In genomic region chr3:188158731-188159355, GRCh38 we compare ENCODE assay signal across 12 cellular contexts. TPM values are rescaled to one million over a fixed set of nuclear protein-coding genes. Genes with fewer than 3 reads are reported as not detected.
DNase-seq lines count a peak whose midpoint lies in the region; ATAC-seq and TF ChIP-seq lines count a peak whose summit lies in the region.
"Had no signal": no experiment of that assay in that cellular context is flagged by ENCODE, and none has a peak within 500 bp of the region (broad histone marks: within the 10 kb centered on the region; RNA-seq: fewer than 3 reads in every experiment).

No MANE protein-coding gene starts in this region.

- no peak for ATAC-seq in gastroesophageal sphincter
- ATAC-seq in psoas muscle = peak in 3 of 4 donors; percentile 1 to 9 (median 3)
- no peak for ATAC-seq in GM21423 (IDR thresholded peaks at IDR 0.05; ENCODE audit: unreplicated experiment)
- ATAC-seq in activated CD8-positive, alpha-beta T cell treated with anti-CD3 and anti-CD28 coated beads, Interleukin-2, amount 10 ng/mL, durations not matched to agents 7 days and 5 days = no peak
- ATAC-seq in GM18873 (IDR thresholded peaks at IDR 0.05; ENCODE audit: low FRiP score, unreplicated experiment) = no peak

- H3K27me3 Mint-ChIP-seq in CD4-positive, alpha-beta memory T cell = no peaks in the 10 kb centered on the region
- H3K27me3 Mint-ChIP-seq in activated CD8-positive, alpha-beta T cell treated with anti-CD3 and anti-CD28 coated beads, Interleukin-2, amount 10 ng/mL, durations not matched to agents 7 days and 5 days (ENCODE audit: low read depth) = no peaks in the 10 kb centered on the region

- no peak overlapping the region for H2AFZ ChIP-seq in Loucy (ENCODE audit: low read length)

- H3K4me3 Mint-ChIP-seq in CD4-positive, alpha-beta memory T cell = peak overlapping the region in 5 of 8 donors; percentile 1 to 32 (median 27)
- no peak overlapping the region for H3K4me3 Mint-ChIP-seq in activated CD8-positive, alpha-beta T cell treated with anti-CD3 and anti-CD28 coated beads, Interleukin-2, amount 10 ng/mL, durations not matched to agents 7 days and 5 days

- 45 to 50% methylated on average over 6 to 7 of the region's 9 CpGs for WGBS in gastroesophageal sphincter (ENCODE audit: low coverage in 1 of 2), 2 donors
- 34 to 48% (median 36%) methylated on average over 9 of the region's 9 CpGs for WGBS in psoas muscle, 3 donors

- H3K27ac ChIP-seq in CD4-positive, alpha-beta memory T cell (ENCODE audit: low read depth, low read length) = no peak overlapping the region
- H3K27ac ChIP-seq in gastroesophageal sphincter = peak overlapping the region; percentile 88 to 100 (median 96)
- H3K27ac ChIP-seq in psoas muscle = peak overlapping the region; percentile 91
- H3K27ac ChIP-seq: SJSA1 had no signal

- peak overlapping the region; percentile 45 for H3K9ac ChIP-seq in Loucy (ENCODE audit: low read depth, low read length, poor library complexity, severe bottlenecking)

- peaks cover 5 to 6% of the 10 kb centered on the region in 2 donors for H3K36me3 Mint-ChIP-seq in CD4-positive, alpha-beta memory T cell
- peaks cover 54% of the 10 kb centered on the region for H3K36me3 Mint-ChIP-seq in activated CD8-positive, alpha-beta T cell treated with anti-CD3 and anti-CD28 coated beads, Interleukin-2, amount 10 ng/mL, durations not matched to agents 7 days and 5 days (ENCODE audit: low read depth)

- peak overlapping the region; percentile 95 for H3K4me2 ChIP-seq in Loucy (ENCODE audit: low read depth, low read length, poor library complexity, severe bottlenecking)

- H3K9me3 ChIP-seq in CD4-positive, alpha-beta memory T cell (ENCODE audit: control insufficient read depth in 1 of 2, low read length in 2 of 2) = no peaks in the 10 kb centered on the region
- H3K9me3 ChIP-seq in Loucy (ENCODE audit: insufficient read depth, low read depth, low read length) (no peaks in the 10 kb centered on the region), gastroesophageal sphincter (no peaks in the 10 kb centered on the region), psoas muscle (no peaks in the 10 kb centered on the region)
- H3K9me3 ChIP-seq: SJSA1 had no signal

- intact Hi-C loops in CD4-positive, alpha-beta memory T cell (cut with micrococcal nuclease) = loop anchor here (10.0 kb wide), 1 partner anchor 976 kb away; no protein-coding TSS in a partner anchor
- intact Hi-C loops in psoas muscle (cut with DNase I) = loop anchor here in 1 of 2 donors (5.0 to 10.0 kb wide), 4 partner anchors 106 to 796 kb away; no protein-coding TSS in a partner anchor

- no peaks in the 10 kb centered on the region for H3K9me2 ChIP-seq in Loucy (replicated peaks; ENCODE audit: low read depth, low read length)

- no peaks in the 10 kb centered on the region for H3K9me3 Mint-ChIP-seq in CD4-positive, alpha-beta memory T cell
- H3K9me3 Mint-ChIP-seq in activated CD8-positive, alpha-beta T cell treated with anti-CD3 and anti-CD28 coated beads, Interleukin-2, amount 10 ng/mL, durations not matched to agents 7 days and 5 days (ENCODE audit: insufficient read depth) = no peaks in the 10 kb centered on the region

- peaks cover 85% of the 10 kb centered on the region for H3K79me2 ChIP-seq in Loucy (ENCODE audit: insufficient read depth, low read length)

- no peaks in the 10 kb centered on the region for H3K27me3 ChIP-seq in CD4-positive, alpha-beta memory T cell (ENCODE audit: insufficient read depth, low read length)
- H3K27me3 ChIP-seq in Loucy (ENCODE audit: insufficient read depth, low read length, poor library complexity, severe bottlenecking) (no peaks in the 10 kb centered on the region), gastroesophageal sphincter (no peaks in the 10 kb centered on the region), psoas muscle (ENCODE audit: insufficient read depth in 3 of 3, low read length in 2 of 3) (no peaks in the 10 kb centered on the region)
- H3K27me3 ChIP-seq: SJSA1 had no signal

- POLR2A ChIA-PET in CD4-positive, alpha-beta memory T cell (lab: Charles Lee; ENCODE audit: partially characterized antibody) = interaction anchor here (1.1 kb wide), 1 partner anchor 179 kb away, joined by 4 read pairs; no protein-coding TSS in a partner anchor
- POLR2A ChIA-PET in activated CD8-positive, alpha-beta T cell treated with anti-CD3 and anti-CD28 coated beads, Interleukin-2, amount 10 ng/mL, durations not matched to agents 7 days and 5 days (lab: Charles Lee) = interaction anchor here (1.2 to 1.3 kb wide), 2 partner anchors 411 to 414 kb away, joined by 3 to 5 read pairs; partner anchors contain the start of gene BCL6

- TF ChIP-seq CTCF in Loucy (conservative IDR thresholded peaks at IDR 0.05; ENCODE audit: low read length) (no peak), gastroesophageal sphincter (IDR thresholded peaks at IDR 0.05) (no peak), psoas muscle (IDR thresholded peaks at IDR 0.05) (no peak)

- no peak for DNase-seq in CD4-positive, alpha-beta memory T cell
- DNase-seq in psoas muscle (no peak), NCI-H1694 (lab: John Stamatoyannopoulos, UW) (no peak)
- DNase-seq in activated CD8-positive, alpha-beta T cell treated with anti-CD3 and anti-CD28 coated beads, Interleukin-2, amount 10 ng/mL, durations not matched to agents 7 days and 5 days = no peak
- DNase-seq: midbrain; NCI-H2171 treated with DMSO at 0.1 percent for 48 hours; stimulated activated CD4-positive, alpha-beta T cell treated with anti-CD3 and anti-CD28 coated beads, Interleukin-2, amount 100 ng/mL, for 48 hours had no signal

- CTCF ChIA-PET in CD4-positive, alpha-beta memory T cell (lab: Charles Lee; ENCODE audit: partially characterized antibody) = interaction anchor here (1.3 kb wide), 2 partner anchors 183 to 418 kb away, joined by 3 to 4 read pairs; no protein-coding TSS in a partner anchor
- CTCF ChIA-PET in activated CD8-positive, alpha-beta T cell treated with anti-CD3 and anti-CD28 coated beads, Interleukin-2, amount 10 ng/mL, durations not matched to agents 7 days and 5 days (lab: Charles Lee) = interaction anchor here (1.2 to 2.6 kb wide), 3 partner anchors 8 to 418 kb away, joined by 3 to 11 read pairs (median 4); no protein-coding TSS in a partner anchor

- H3K4me3 ChIP-seq in CD4-positive, alpha-beta memory T cell (ENCODE audit: low read length in 2 of 2) = no peak overlapping the region
- H3K4me3 ChIP-seq in Loucy (ENCODE audit: low read length, poor library complexity, severe bottlenecking) = peak overlapping the region; percentile 58
- H3K4me3 ChIP-seq in gastroesophageal sphincter = peak overlapping the region; percentile 15 to 22
- H3K4me3 ChIP-seq in psoas muscle = peak overlapping the region; percentile 17
- H3K4me3 ChIP-seq: SJSA1 had no signal

- H3K27ac Mint-ChIP-seq in CD4-positive, alpha-beta memory T cell = peak overlapping the region in 6 of 7 donors; percentile 18 to 43 (median 39)
- H3K27ac Mint-ChIP-seq in activated CD8-positive, alpha-beta T cell treated with anti-CD3 and anti-CD28 coated beads, Interleukin-2, amount 10 ng/mL, durations not matched to agents 7 days and 5 days = no peak overlapping the region

- peaks cover 54 to 79% (median 64%) of the 10 kb centered on the region in 4 donors for H3K4me1 Mint-ChIP-seq in CD4-positive, alpha-beta memory T cell
- H3K4me1 Mint-ChIP-seq in activated CD8-positive, alpha-beta T cell treated with anti-CD3 and anti-CD28 coated beads, Interleukin-2, amount 10 ng/mL, durations not matched to agents 7 days and 5 days (ENCODE audit: low read depth) = peaks cover 68% of the 10 kb centered on the region

- H3K36me3 ChIP-seq in CD4-positive, alpha-beta memory T cell (ENCODE audit: insufficient read depth, low read length) = no peaks in the 10 kb centered on the region
- H3K36me3 ChIP-seq in Loucy (ENCODE audit: insufficient read depth, low read length) = no peaks in the 10 kb centered on the region
- no peaks in the 10 kb centered on the region for H3K36me3 ChIP-seq in gastroesophageal sphincter
- no peaks in the 10 kb centered on the region for H3K36me3 ChIP-seq in psoas muscle (ENCODE audit: insufficient read depth in 1 of 2, low read depth in 1 of 2)

- no peaks in the 10 kb centered on the region for H4K20me1 ChIP-seq in Loucy (ENCODE audit: insufficient read depth, low read length, poor library complexity, severe bottlenecking)

- no peak for TF ChIP-seq EP300 in gastroesophageal sphincter (IDR thresholded peaks at IDR 0.05)

- H3K4me1 ChIP-seq in CD4-positive, alpha-beta memory T cell (ENCODE audit: insufficient read depth, low read length) = peaks cover 56% of the 10 kb centered on the region
- H3K4me1 ChIP-seq in Loucy (ENCODE audit: insufficient read depth, low read length, poor library complexity, severe bottlenecking) (peaks cover 54% of the 10 kb centered on the region), gastroesophageal sphincter (peaks cover 10 to 88% (median 17%) of the 10 kb centered on the region in 3 donors), psoas muscle (peaks cover 36% of the 10 kb centered on the region)

- H3F3A ChIP-seq in Loucy (ENCODE audit: low read depth) = no peaks in the 10 kb centered on the region; the same call in 1 of the 2 replicates

- no peak for TF ChIP-seq POLR2A in gastroesophageal sphincter (IDR thresholded peaks at IDR 0.05)

RNA-seq across cellular contexts. Expression of gene LPP, which starts 4.9 kb away (rescaled TPM):
- total RNA-seq in CD4-positive, alpha-beta memory T cell = 10 to 100 TPM; 24.3 to 25.0 TPM
- 10 to 100 TPM; 10.4 to 27.2 TPM for polyA plus RNA-seq in CD4-positive, alpha-beta memory T cell
- 1,000 to 10,000 TPM; 1,243 to 2,297 (median 2,164) TPM for total RNA-seq in gastroesophageal sphincter
- total RNA-seq in psoas muscle = 10 to 100 TPM; 42.8 to 80.3 (median 58.3) TPM
- polyA plus RNA-seq in psoas muscle = 1 to 10 TPM; 2.6 to 8.7 (median 3.1) TPM
- total RNA-seq in activated CD8-positive, alpha-beta T cell treated with anti-CD3 and anti-CD28 coated beads, Interleukin-2, amount 10 ng/mL, durations not matched to agents 7 days and 5 days = 10 to 100 TPM; 51.3 to 58.9 TPM

Comparison
In these comparisons a context has a peak if more than half of its experiments do, and no peak if none do; other contexts are left out.
1. H3K4me3 ChIP-seq: peak in Loucy (single experiment), gastroesophageal sphincter (2 of 2) and psoas muscle (single experiment); none in CD4-positive, alpha-beta memory T cell (0 of 2).
2. ATAC-seq: peak in psoas muscle (3 of 4); none in gastroesophageal sphincter (single experiment), GM21423 (single experiment), activated CD8-positive, alpha-beta T cell treated with anti-CD3 and anti-CD28 coated beads, Interleukin-2, amount 10 ng/mL, durations not matched to agents 7 days and 5 days (single experiment) and GM18873 (single experiment).
3. RNA of gene LPP, which starts 4.9 kb away (total RNA-seq): 1,243 to 2,297 TPM in gastroesophageal sphincter; 42.8 to 80.3 TPM in psoas muscle, 51.3 to 58.9 TPM in activated CD8-positive, alpha-beta T cell treated with anti-CD3 and anti-CD28 coated beads, Interleukin-2, amount 10 ng/mL, durations not matched to agents 7 days and 5 days and 24.3 to 25.0 TPM in CD4-positive, alpha-beta memory T cell; every median in the first group is over 10 times any median in the second.